ENCODE assay signal across 29 cellular contexts in the genomic region with DNA sequence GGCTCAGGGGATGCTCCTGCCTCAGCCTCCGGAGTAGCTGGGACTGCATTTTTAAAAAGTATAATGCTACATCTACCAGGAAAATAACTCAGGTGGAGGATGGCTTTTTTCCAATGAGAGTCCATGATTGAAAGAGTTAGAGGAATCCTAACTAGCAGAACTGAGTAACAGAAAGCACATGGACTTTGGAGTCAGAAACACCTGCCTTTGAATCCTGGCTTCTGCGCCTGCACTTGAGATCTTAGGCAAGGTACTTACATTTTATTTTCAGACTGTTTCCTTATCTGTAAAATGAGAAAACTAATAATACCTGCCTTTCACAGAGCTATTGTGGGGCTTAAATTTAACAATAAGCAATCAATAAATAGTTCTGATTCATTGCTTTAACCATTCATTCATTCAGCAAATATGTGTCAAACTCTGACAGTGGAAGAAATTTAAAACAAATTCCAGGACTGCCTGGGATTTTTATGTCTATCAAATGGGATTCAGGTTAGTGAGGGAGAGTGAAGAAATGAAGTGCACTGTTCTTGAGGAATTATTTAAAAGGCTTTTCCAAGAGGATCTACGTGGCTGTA. TPM values are rescaled to one million over a fixed set of nuclear protein-coding genes. Genes with fewer than 3 reads are reported as not detected.
DNase-seq lines count a peak whose midpoint lies in the region; ATAC-seq and TF ChIP-seq lines count a peak whose summit lies in the region.
"Had no signal": no experiment of that assay in that cellular context is flagged by ENCODE, and none has a peak within 500 bp of the region (broad histone marks: within the 10 kb centered on the region; RNA-seq: fewer than 3 reads in every experiment).

No MANE protein-coding gene starts in this region.

- no peak for DNase-seq in activated CD4-positive, alpha-beta T cell treated with anti-CD3 and anti-CD28 coated beads, Interleukin-2, amount 10 ng/mL, durations not matched to agents 7 days and 5 days
- DNase-seq in activated CD4-positive, alpha-beta T cell treated with anti-CD3 and anti-CD28 coated beads, Interleukin-2, amount 50 U/mL, for 4 hours = no peak
- DNase-seq in esophagus muscularis mucosa (ENCODE audit: extremely low spot score) (no peak), uterus (no peak), nucleus accumbens (lab: John Stamatoyannopoulos, UW) (no peak)
- DNase-seq: activated CD4-positive, alpha-beta T cell treated with anti-CD3 and anti-CD28 coated beads for 1 hour; activated CD8-positive, alpha-beta memory T cell treated with anti-CD3 and anti-CD28 coated beads for 24 hours; activated naive CD4-positive, alpha-beta T cell; activated T-cell treated with anti-CD3 and anti-CD28 coated beads, Interleukin-2, amount 50 U/mL, for 24 hours; BE2C; brain microvascular endothelial cell; DND-41; effector CD8-positive, alpha-beta T cell; foreskin fibroblast; IMR-90; left lung; midbrain; NCI-H1105; NCI-H2029; NK-92 treated with Interleukin-12 subunit alpha and Interleukin-12 subunit beta, amount 100 ng/mL, for 24 hours; SIG-M5; stimulated activated CD4-positive, alpha-beta T cell treated with anti-CD3 and anti-CD28 coated beads, Interleukin-2, amount 100 ng/mL, for 24 hours; T-cell had no signal

- H3K36me3 ChIP-seq in esophagus muscularis mucosa (no peaks in the 10 kb centered on the region), uterus (no peaks in the 10 kb centered on the region)
- H3K36me3 ChIP-seq: BE2C, brain microvascular endothelial cell, left lung, prostate gland, suprapubic skin had no signal

- H3K27me3 Mint-ChIP-seq in activated CD4-positive, alpha-beta T cell treated with anti-CD3 and anti-CD28 coated beads, Interleukin-2, amount 10 ng/mL, durations not matched to agents 7 days and 5 days = peaks cover 3% of the 10 kb centered on the region
- H3K27me3 Mint-ChIP-seq in nephron (ENCODE audit: low read depth) = peaks cover 17% of the 10 kb centered on the region
- H3K27me3 Mint-ChIP-seq in activated T-helper 17 cell treated with anti-CD3 and anti-CD28 coated beads, Interleukin-2, amount 50 U/mL, for 72 hours = no peaks in the 10 kb centered on the region
- H3K27me3 Mint-ChIP-seq: activated T-cell treated with anti-CD3 and anti-CD28 coated beads, Interleukin-2, amount 50 U/mL, for 24 hours; T-cell had no signal

- no peak for ATAC-seq in GM18505 (IDR thresholded peaks at IDR 0.05; ENCODE audit: unreplicated experiment)
- no peak for ATAC-seq in activated T-helper 17 cell treated with anti-CD3 and anti-CD28 coated beads, Interleukin-2, amount 50 U/mL, for 72 hours (replicated peaks)
- ATAC-seq: T-cell had no signal

- H3K9me3 ChIP-seq in esophagus muscularis mucosa = no peaks in the 10 kb centered on the region
- H3K9me3 ChIP-seq in uterus = no peaks in the 10 kb centered on the region
- H3K9me3 ChIP-seq: BE2C, left lung, prostate gland, suprapubic skin had no signal

- POLR2A ChIA-PET in activated CD4-positive, alpha-beta T cell treated with anti-CD3 and anti-CD28 coated beads, Interleukin-2, amount 10 ng/mL, durations not matched to agents 7 days and 5 days (lab: Charles Lee) = interaction anchor here (0.8 kb wide), 1 partner anchor 12 kb away, joined by 3 read pairs; no protein-coding TSS in a partner anchor

- H3K4me3 Mint-ChIP-seq in activated CD4-positive, alpha-beta T cell treated with anti-CD3 and anti-CD28 coated beads, Interleukin-2, amount 10 ng/mL, durations not matched to agents 7 days and 5 days = no peak overlapping the region
- no peak overlapping the region for H3K4me3 Mint-ChIP-seq in nephron
- no peak overlapping the region for H3K4me3 Mint-ChIP-seq in activated T-helper 17 cell treated with anti-CD3 and anti-CD28 coated beads, Interleukin-2, amount 50 U/mL, for 72 hours
- H3K4me3 Mint-ChIP-seq: activated T-cell treated with anti-CD3 and anti-CD28 coated beads, Interleukin-2, amount 50 U/mL, for 24 hours had no signal

- TF ChIP-seq POLR2A in esophagus muscularis mucosa (IDR thresholded peaks at IDR 0.05; ENCODE audit: low read depth) (no peak), uterus (IDR thresholded peaks at IDR 0.05) (no peak), GM18505 (IDR thresholded peaks at IDR 0.05; ENCODE audit: borderline replicate concordance, extremely low read depth, insufficient read depth, insufficient read length) (no peak)

- H3K4me1 Mint-ChIP-seq in activated CD4-positive, alpha-beta T cell treated with anti-CD3 and anti-CD28 coated beads, Interleukin-2, amount 10 ng/mL, durations not matched to agents 7 days and 5 days = peaks cover 54% of the 10 kb centered on the region
- peaks cover 49% of the 10 kb centered on the region for H3K4me1 Mint-ChIP-seq in nephron
- H3K4me1 Mint-ChIP-seq in activated T-helper 17 cell treated with anti-CD3 and anti-CD28 coated beads, Interleukin-2, amount 50 U/mL, for 72 hours = peaks cover 15% of the 10 kb centered on the region

- H3K4me3 ChIP-seq in esophagus muscularis mucosa (no peak overlapping the region), uterus (no peak overlapping the region)
- H3K4me3 ChIP-seq: left lung, prostate gland, skin epidermis, suprapubic skin had no signal

- intact Hi-C loops in esophagus muscularis mucosa (cut with DNase I) = no loop called here
- intact Hi-C loops in uterus (cut with DNase I; ENCODE audit: low total_unique reads) = no loop called here

- H3K9me3 Mint-ChIP-seq in activated CD4-positive, alpha-beta T cell treated with anti-CD3 and anti-CD28 coated beads, Interleukin-2, amount 10 ng/mL, durations not matched to agents 7 days and 5 days = peaks cover 2% of the 10 kb centered on the region
- peaks cover 2% of the 10 kb centered on the region for H3K9me3 Mint-ChIP-seq in nephron
- H3K9me3 Mint-ChIP-seq in activated T-helper 17 cell treated with anti-CD3 and anti-CD28 coated beads, Interleukin-2, amount 50 U/mL, for 72 hours = no peaks in the 10 kb centered on the region
- H3K9me3 Mint-ChIP-seq: T-cell had no signal

- TF ChIP-seq CTCF in esophagus muscularis mucosa (IDR thresholded peaks at IDR 0.05) = no peak
- no peak for TF ChIP-seq CTCF in nephron (IDR thresholded peaks at IDR 0.05; ENCODE audit: unreplicated experiment in 3 of 3)
- no peak for TF ChIP-seq CTCF in uterus (IDR thresholded peaks at IDR 0.05)

- CTCF ChIA-PET in activated CD4-positive, alpha-beta T cell treated with anti-CD3 and anti-CD28 coated beads, Interleukin-2, amount 10 ng/mL, durations not matched to agents 7 days and 5 days (lab: Charles Lee) = interaction anchor here (1.0 to 1.7 kb wide), 4 partner anchors 9 to 26 kb away, joined by 3 to 5 read pairs (median 4); no protein-coding TSS in a partner anchor

- H3K27me3 ChIP-seq in esophagus muscularis mucosa (no peaks in the 10 kb centered on the region), uterus (no peaks in the 10 kb centered on the region)
- H3K27me3 ChIP-seq: BE2C, brain microvascular endothelial cell, left lung, suprapubic skin had no signal

- H3K27ac ChIP-seq in esophagus muscularis mucosa (replicated peaks in 1 of 4) (peak overlapping the region; percentile 32 to 96 (median 78)), uterus (peak overlapping the region; percentile 58 to 68)
- H3K27ac ChIP-seq: brain microvascular endothelial cell, left lung, skin epidermis, suprapubic skin had no signal

- H3K36me3 Mint-ChIP-seq in activated CD4-positive, alpha-beta T cell treated with anti-CD3 and anti-CD28 coated beads, Interleukin-2, amount 10 ng/mL, durations not matched to agents 7 days and 5 days (ENCODE audit: low read depth) = no peaks in the 10 kb centered on the region
- H3K36me3 Mint-ChIP-seq in nephron (ENCODE audit: low read depth) = no peaks in the 10 kb centered on the region
- H3K36me3 Mint-ChIP-seq in activated T-helper 17 cell treated with anti-CD3 and anti-CD28 coated beads, Interleukin-2, amount 50 U/mL, for 72 hours (ENCODE audit: low read depth) = peaks cover 5% of the 10 kb centered on the region
- H3K36me3 Mint-ChIP-seq: T-cell had no signal

- TF ChIP-seq EP300 in esophagus muscularis mucosa (IDR thresholded peaks at IDR 0.05) = no peak

- 82% methylated on average over 3 of the region's 3 CpGs for WGBS in esophagus muscularis mucosa

- H3K4me1 ChIP-seq in esophagus muscularis mucosa (peaks cover 22 to 67% (median 53%) of the 10 kb centered on the region in 4 donors), uterus (peaks cover 3 to 5% of the 10 kb centered on the region in 2 donors)
- H3K4me1 ChIP-seq: BE2C, prostate gland had no signal

- H3K27ac Mint-ChIP-seq in activated CD4-positive, alpha-beta T cell treated with anti-CD3 and anti-CD28 coated beads, Interleukin-2, amount 10 ng/mL, durations not matched to agents 7 days and 5 days = peak overlapping the region; percentile 9
- peak overlapping the region; percentile 88 to 91 (median 89) for H3K27ac Mint-ChIP-seq in nephron
- no peak overlapping the region for H3K27ac Mint-ChIP-seq in activated T-helper 17 cell treated with anti-CD3 and anti-CD28 coated beads, Interleukin-2, amount 50 U/mL, for 72 hours
- H3K27ac Mint-ChIP-seq: activated T-cell treated with anti-CD3 and anti-CD28 coated beads, Interleukin-2, amount 50 U/mL, for 24 hours had no signal

RNA-seq across cellular contexts. Expression of a gene that starts 12.6 kb away (rescaled TPM):
- total RNA-seq in activated CD4-positive, alpha-beta T cell treated with anti-CD3 and anti-CD28 coated beads, Interleukin-2, amount 10 ng/mL, durations not matched to agents 7 days and 5 days = 100 to 1,000 TPM; 239 to 296 TPM
- total RNA-seq in esophagus muscularis mucosa = 100 to 1,000 TPM in 1 of 4 donors, 10 to 100 TPM in 3; 82.3 to 157 (median 85.1) TPM
- total RNA-seq in uterus = 100 to 1,000 TPM in 2 of 4 donors, 10 to 100 TPM in 2; 55.1 to 178 (median 92.6) TPM
- 100 to 1,000 TPM; 123 to 184 TPM for total RNA-seq in activated T-helper 17 cell treated with anti-CD3 and anti-CD28 coated beads, Interleukin-2, amount 50 U/mL, for 72 hours
